Comparison of ENCODE assay signal across 4 cellular contexts in the genomic region with DNA sequence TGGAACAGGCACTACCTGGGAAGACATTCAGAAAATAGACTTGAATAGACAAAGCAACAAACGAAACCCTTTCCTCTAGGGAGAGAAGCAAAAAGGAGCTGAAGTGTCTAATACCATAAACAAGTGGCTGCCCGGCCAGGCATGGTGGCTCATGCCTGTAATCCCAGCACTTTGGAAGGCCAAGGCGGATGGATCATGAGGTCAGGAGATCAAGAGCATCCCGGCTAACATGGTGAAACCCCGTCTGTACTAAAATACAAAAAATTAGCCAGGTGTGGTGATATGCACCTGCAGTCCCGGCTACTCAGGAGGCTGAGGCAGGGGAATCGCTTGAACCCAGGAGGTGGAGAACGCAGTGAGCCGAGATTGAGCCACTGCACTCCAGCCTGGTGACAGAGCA. TPM values are rescaled to one million over a fixed set of nuclear protein-coding genes. Genes with fewer than 3 reads are reported as not detected.
"Had no signal": no experiment of that assay in that cellular context is flagged by ENCODE, and none has a peak within 500 bp of the region (broad histone marks: within the 10 kb centered on the region; RNA-seq: fewer than 3 reads in every experiment).

No MANE protein-coding gene starts in this region.

RNA-seq across cellular contexts. Expression of a gene that starts 34.2 kb away (rescaled TPM):
- total RNA-seq: OCI-LY7, PC-3, PC-9, RPMI7951 had no signal
